ENCODE assay signal across 24 cellular contexts in genomic region chr2:33559336-33559735, GRCh38.
"Had no signal": no experiment of that assay in that cellular context is flagged by ENCODE, and none has a peak within 500 bp of the region (broad histone marks: within the 10 kb centered on the region; RNA-seq: fewer than 3 reads in every experiment).

No MANE protein-coding gene starts in this region.

- H3K9me3 Mint-ChIP-seq: activated naive CD4-positive, alpha-beta T cell treated with anti-CD3 and anti-CD28 coated beads, Interleukin-2, amount 50 U/mL, for 24 hours; activated T-cell treated with anti-CD3 and anti-CD28 coated beads, Interleukin-2, amount 50 U/mL, for 24 hours; activated T-helper 1 cell treated with anti-CD3 and anti-CD28 coated beads, Interleukin-12 subunit alpha, Interleukin-12 subunit beta, Interleukin-2, Interleukin-4 antibody, amounts not matched to agents 30 ng/mL and 10 ng/mL and 1 ng/mL, durations not matched to agents 14 hours and 24 hours and 36 hours had no signal

- DNase-seq: activated CD4-positive, alpha-beta T cell treated with anti-CD3 and anti-CD28 coated beads for 4 hours; activated CD4-positive, alpha-beta T cell treated with anti-CD3 and anti-CD28 coated beads, Interleukin-2, amount 50 U/mL, for 4 hours; activated CD8-positive, alpha-beta memory T cell treated with anti-CD3 and anti-CD28 coated beads, Interleukin-2, amount 10 ng/mL, durations not matched to agents 7 days and 5 days; activated effector memory CD4-positive, alpha-beta T cell treated with Interleukin-2 at 50 U/mL for 16 hours; activated naive CD4-positive, alpha-beta T cell; activated T-cell treated with anti-CD3 and anti-CD28 coated beads, Interleukin-2, amount 50 U/mL, for 24 hours; aorta; Kasumi-1; KBM-7; NCI-H1105 treated with DMSO at 0.1 percent for 48 hours; NCI-H1436 treated with DMSO at 0.1 percent for 48 hours; NCI-H187 treated with DMSO at 0.1 percent for 48 hours; NCI-H2171; NCI-H2227 treated with DMSO at 0.1 percent for 48 hours; NCI-H446 treated with DMSO at 0.1 percent for 48 hours; NCI-H524 treated with DMSO at 0.1 percent for 48 hours; NCI-H748 treated with DMSO at 0.1 percent for 48 hours; SIG-M5; T-helper 1 cell; WERI-Rb-1 had no signal

- H3K9me3 ChIP-seq: breast epithelium had no signal

- H3K27me3 ChIP-seq: breast epithelium had no signal

- H3K4me1 Mint-ChIP-seq: activated naive CD4-positive, alpha-beta T cell treated with anti-CD3 and anti-CD28 coated beads, Interleukin-2, amount 50 U/mL, for 24 hours had no signal

- ATAC-seq: activated CD4-positive, CD25-positive, alpha-beta regulatory T cell treated with anti-CD3 and anti-CD28 coated beads, Interleukin-2, amount 50 U/mL, for 24 hours; activated CD8-positive, alpha-beta memory T cell treated with anti-CD3 and anti-CD28 coated beads, Interleukin-2, amount 10 ng/mL, durations not matched to agents 7 days and 5 days had no signal

- H3K27ac ChIP-seq: breast epithelium, WERI-Rb-1 had no signal

- H3K4me1 ChIP-seq: breast epithelium had no signal

- H3K27me3 Mint-ChIP-seq: activated CD8-positive, alpha-beta memory T cell treated with anti-CD3 and anti-CD28 coated beads, Interleukin-2, amount 10 ng/mL, durations not matched to agents 7 days and 5 days; activated naive CD4-positive, alpha-beta T cell treated with anti-CD3 and anti-CD28 coated beads, Interleukin-2, amount 50 U/mL, for 24 hours; activated T-cell treated with anti-CD3 and anti-CD28 coated beads, Interleukin-2, amount 50 U/mL, for 24 hours had no signal

- H3K27ac Mint-ChIP-seq: activated CD8-positive, alpha-beta memory T cell treated with anti-CD3 and anti-CD28 coated beads, Interleukin-2, amount 10 ng/mL, durations not matched to agents 7 days and 5 days; activated naive CD4-positive, alpha-beta T cell treated with anti-CD3 and anti-CD28 coated beads, Interleukin-2, amount 50 U/mL, for 24 hours; activated T-cell treated with anti-CD3 and anti-CD28 coated beads, Interleukin-2, amount 50 U/mL, for 24 hours; activated T-helper 1 cell treated with anti-CD3 and anti-CD28 coated beads, Interleukin-12 subunit alpha, Interleukin-12 subunit beta, Interleukin-2, Interleukin-4 antibody, amounts not matched to agents 30 ng/mL and 10 ng/mL and 1 ng/mL, durations not matched to agents 14 hours and 24 hours and 36 hours had no signal

- H3K36me3 ChIP-seq: breast epithelium, WERI-Rb-1 had no signal

- H3K4me3 ChIP-seq: breast epithelium had no signal

- H3K4me3 Mint-ChIP-seq: activated CD8-positive, alpha-beta memory T cell treated with anti-CD3 and anti-CD28 coated beads, Interleukin-2, amount 10 ng/mL, durations not matched to agents 7 days and 5 days; activated naive CD4-positive, alpha-beta T cell treated with anti-CD3 and anti-CD28 coated beads, Interleukin-2, amount 50 U/mL, for 24 hours; activated T-cell treated with anti-CD3 and anti-CD28 coated beads, Interleukin-2, amount 50 U/mL, for 24 hours; activated T-helper 1 cell treated with anti-CD3 and anti-CD28 coated beads, Interleukin-12 subunit alpha, Interleukin-12 subunit beta, Interleukin-2, Interleukin-4 antibody, amounts not matched to agents 30 ng/mL and 10 ng/mL and 1 ng/mL, durations not matched to agents 14 hours and 24 hours and 36 hours had no signal
